8 cellular contexts compared by ENCODE assay signal in genomic region chrX:150568320-150569154, GRCh38. TPM values are rescaled to one million over a fixed set of nuclear protein-coding genes. Genes with fewer than 3 reads are reported as not detected.
DNase-seq lines count a peak whose midpoint lies in the region; ATAC-seq, FAIRE-seq and TF ChIP-seq lines count a peak whose summit lies in the region.

MTM1 (plus strand) TSS chrX:150568621; CDS start chrX:150592615, 23,994 bp downstream.

- peak; percentile 64 for FAIRE-seq in kidney (lab: Jason Lieb, UNC)

- peak within 1 kb of the TSS; percentile 75 for H3K4me3 Mint-ChIP-seq in activated CD4-positive, alpha-beta T cell treated with anti-CD3 and anti-CD28 coated beads for 36 hours

- H3K27ac Mint-ChIP-seq in activated CD4-positive, alpha-beta T cell treated with anti-CD3 and anti-CD28 coated beads for 36 hours: peak within 1 kb of the TSS; percentile 85

- intact Hi-C loops in activated CD4-positive, alpha-beta T cell treated with anti-CD3 and anti-CD28 coated beads for 36 hours (cut with DNase I, micrococcal nuclease): loop anchor here (1.0 to 2.0 kb wide), 7 partner anchors 18 to 1028 kb away; partner anchors contain the start of genes EOLA1 (in 1 of the 2), EOLA2 (in 1 of the 2) and MTMR1 (in 1 of the 2)
- intact Hi-C loops in kidney (cut with DNase I): no loop called here

- H3K4me1 Mint-ChIP-seq in activated CD4-positive, alpha-beta T cell treated with anti-CD3 and anti-CD28 coated beads for 36 hours: peaks cover 34% of the 10 kb centered on the region

- H3K36me3 Mint-ChIP-seq in activated CD4-positive, alpha-beta T cell treated with anti-CD3 and anti-CD28 coated beads for 36 hours (ENCODE audit: low read depth): no peaks in the 10 kb centered on the region

- no peaks in the 10 kb centered on the region for H3K9me3 Mint-ChIP-seq in activated CD4-positive, alpha-beta T cell treated with anti-CD3 and anti-CD28 coated beads for 36 hours (ENCODE audit: low read depth)

- H3K27ac ChIP-seq in kidney (ENCODE audit: low read depth in 2 of 2, low read length in 2 of 2): peak within 1 kb of the TSS; percentile 88 to 89

- H3K27me3 Mint-ChIP-seq in activated CD4-positive, alpha-beta T cell treated with anti-CD3 and anti-CD28 coated beads for 36 hours: no peaks in the 10 kb centered on the region

- POLR2A ChIA-PET in activated CD4-positive, alpha-beta T cell treated with anti-CD3 and anti-CD28 coated beads for 36 hours (lab: Charles Lee): interaction anchor here (0.7 kb wide), 1 partner anchor 89 kb away, joined by 3 read pairs; no protein-coding TSS in a partner anchor

- 0 out of 2 replicates have a peak, but pooled peaks cover 3% of the 10 kb centered on the region for H3K27me3 ChIP-seq in BE2C

- no peaks in the 10 kb centered on the region for H3K9me3 ChIP-seq in BE2C
- H3K9me3 ChIP-seq in kidney (ENCODE audit: control insufficient read depth in 1 of 2, low read length in 2 of 2): no peaks in the 10 kb centered on the region

- DNase-seq in BE2C: peak; percentile 93
- DNase-seq in GM19240 (ENCODE audit: insufficient read length, low spot score): peak; percentile 76
- peak; percentile 93 to 96 for DNase-seq in NCI-H524 (lab: John Stamatoyannopoulos, UW)
- DNase-seq in activated CD4-positive, alpha-beta T cell treated with anti-CD3 and anti-CD28 coated beads for 36 hours: peak; percentile 95
- DNase-seq in choroid plexus epithelial cell (ENCODE audit: low read depth): peak; percentile 96
- peak; percentile 98 for DNase-seq in kidney
- peak; percentile 80 to 82 for DNase-seq in stimulated activated CD4-positive, alpha-beta T cell treated with anti-CD3 and anti-CD28 coated beads, Interleukin-15, amount 100 ng/mL, for 1 hour (ENCODE audit: low read depth in 1 of 2, low spot score in 1 of 2)

- CTCF ChIA-PET in activated CD4-positive, alpha-beta T cell treated with anti-CD3 and anti-CD28 coated beads for 36 hours (lab: Charles Lee): interaction anchor here (0.6 kb wide), 1 partner anchor 86 kb away, joined by 3 read pairs; no protein-coding TSS in a partner anchor

- peak within 1 kb of the TSS; percentile 38 to 41 for H3K9ac ChIP-seq in kidney (ENCODE audit: low read length in 2 of 2)

- TF ChIP-seq CTCF in BE2C (IDR thresholded peaks at IDR 0.05; ENCODE audit: low read depth, low read length) (no peak), choroid plexus epithelial cell (conservative IDR thresholded peaks at IDR 0.05; ENCODE audit: low read depth, low read length) (no peak), kidney (IDR thresholded peaks at IDR 0.05; ENCODE audit: borderline replicate concordance, extremely low read depth, insufficient read depth) (no peak)

- H3K4me3 ChIP-seq in BE2C (ENCODE audit: low read depth, low read length) (peak within 1 kb of the TSS; percentile 58), choroid plexus epithelial cell (ENCODE audit: low read depth, low read length) (peak within 1 kb of the TSS; percentile 78), kidney (ENCODE audit: low read length in 2 of 2) (peak within 1 kb of the TSS; percentile 67 to 81)

- no peaks in the 10 kb centered on the region for H3K4me1 ChIP-seq in BE2C
- peaks cover 4 to 5% of the 10 kb centered on the region in 2 donors for H3K4me1 ChIP-seq in kidney (ENCODE audit: control insufficient read depth in 1 of 2, insufficient read depth in 1 of 2, low read depth in 1 of 2, low read length in 2 of 2)

- ATAC-seq in HG03457 (IDR thresholded peaks at IDR 0.05; ENCODE audit: unreplicated experiment): peak; percentile 91
- ATAC-seq in activated CD4-positive, alpha-beta T cell treated with anti-CD3 and anti-CD28 coated beads for 36 hours: peak; percentile 92

- no peaks in the 10 kb centered on the region for H3K36me3 ChIP-seq in BE2C
- H3K36me3 ChIP-seq in kidney (ENCODE audit: control insufficient read depth in 1 of 2, insufficient read depth in 2 of 2, low read length in 2 of 2): no peaks in the 10 kb centered on the region

RNA-seq across cellular contexts. Expression of gene MTM1, which starts in this region (rescaled TPM):
- 0.62 TPM for polyA plus RNA-seq in BE2C (2012; ENCODE audit: insufficient read depth, insufficient read length, low read depth)
- 10 to 100 TPM; 23.1 to 31.3 TPM for total RNA-seq in activated CD4-positive, alpha-beta T cell treated with anti-CD3 and anti-CD28 coated beads for 36 hours
- total RNA-seq in kidney: 20.5 TPM
- polyA plus RNA-seq in kidney (ENCODE audit: insufficient read depth, low read depth, low replicate concordance): 6.6 TPM

Comparison
In these comparisons a context has a peak if more than half of its experiments do, and no peak if none do; other contexts are left out.
1. Peak in every context shown above with its lines: DNase-seq, ATAC-seq, H3K4me3 ChIP-seq and H3K27ac ChIP-seq.